Comparison of ENCODE assay signal across 16 cellular contexts in genomic region chr2:59174536-59175243, GRCh38.
"Had no signal": no experiment of that assay in that cellular context is flagged by ENCODE, and none has a peak within 500 bp of the region (broad histone marks: within the 10 kb centered on the region; RNA-seq: fewer than 3 reads in every experiment).

No MANE protein-coding gene starts in this region.

- DNase-seq: cortex of kidney; effector memory CD8-positive, alpha-beta T cell; hypothalamus; kidney; natural killer cell; nucleus accumbens; right cardiac atrium; sigmoid colon; stimulated activated CD4-positive, alpha-beta T cell treated with anti-CD3 and anti-CD28 coated beads, Interleukin-2, amount 100 ng/mL, for 24 hours; stimulated activated CD4-positive, alpha-beta T cell treated with anti-CD3 and anti-CD28 coated beads, Interleukin-4, amount 100 ng/mL, for 4 hours; stimulated activated naive B cell treated with anti-CD40 and anti-IgM and Interleukin-4, amounts not matched to agents 10 μg/mL and 1 μg/mL and 100 μg/mL, for 72 hours; stomach; thyroid gland had no signal

- H3K4me3 ChIP-seq: lung, prostate gland, sigmoid colon, stomach, thyroid gland had no signal

- H3K27ac ChIP-seq: prostate gland, sigmoid colon, stomach, thyroid gland had no signal

- H3K4me1 ChIP-seq: prostate gland, stomach, thyroid gland had no signal

- H3K9me3 ChIP-seq: prostate gland, sigmoid colon, stomach, thyroid gland had no signal

- H3K27me3 ChIP-seq: sigmoid colon, stomach, thyroid gland had no signal

- H3K36me3 ChIP-seq: prostate gland, sigmoid colon, stomach, thyroid gland had no signal

- ATAC-seq: effector memory CD8-positive, alpha-beta T cell; left lobe of liver; natural killer cell; right cardiac atrium; stimulated activated naive B cell treated with anti-CD40 and anti-IgM and Interleukin-4, amounts not matched to agents 10 μg/mL and 1 μg/mL and 100 μg/mL, for 72 hours had no signal
